8 cellular contexts compared by ENCODE assay signal in genomic region chr1:173669491-173669941, GRCh38. TPM values are rescaled to one million over a fixed set of nuclear protein-coding genes. Genes with fewer than 3 reads are reported as not detected.
DNase-seq lines count a peak whose midpoint lies in the region; ATAC-seq, FAIRE-seq and TF ChIP-seq lines count a peak whose summit lies in the region.

TSS of gene ANKRD45 (minus strand) at chr1:173669851. CDS start at chr1:173659418, 10,433 bp downstream.

- no peaks in the 10 kb centered on the region for H3K4me1 ChIP-seq in kidney (ENCODE audit: control insufficient read depth in 1 of 2, insufficient read depth in 1 of 2, low read depth in 1 of 2, low read length in 2 of 2)

- H3K27ac Mint-ChIP-seq in stimulated activated naive CD8-positive, alpha-beta T cell treated with anti-CD3 and anti-CD28 coated beads, Interleukin-15, Interleukin-2, amounts not matched to agents 100 ng/mL and 50 ng/mL, for 24 hours: peak within 1 kb of the TSS; percentile 70

- H3K9me3 Mint-ChIP-seq in stimulated activated naive CD8-positive, alpha-beta T cell treated with anti-CD3 and anti-CD28 coated beads, Interleukin-15, Interleukin-2, amounts not matched to agents 100 ng/mL and 50 ng/mL, for 24 hours: no peaks in the 10 kb centered on the region

- H3K27me3 Mint-ChIP-seq in stimulated activated naive CD8-positive, alpha-beta T cell treated with anti-CD3 and anti-CD28 coated beads, Interleukin-15, Interleukin-2, amounts not matched to agents 100 ng/mL and 50 ng/mL, for 24 hours: peaks cover 34% of the 10 kb centered on the region

- H3K36me3 ChIP-seq in kidney (ENCODE audit: control insufficient read depth in 1 of 2, insufficient read depth in 2 of 2, low read length in 2 of 2): no peaks in the 10 kb centered on the region

- peak; percentile 86 for DNase-seq in ELF-1 (ENCODE audit: low read depth, low spot score)
- peak; percentile 13 for DNase-seq in NCI-H460 (ENCODE audit: extremely low read depth, low read depth)
- DNase-seq in caudate nucleus (lab: John Stamatoyannopoulos, UW): peak in 54 of 61 donors; percentile 0 to 83 (median 35)
- peak; percentile 87 for DNase-seq in kidney
- no peak for DNase-seq in globus pallidus (ENCODE audit: low spot score)
- DNase-seq in cerebellar nuclear complex (lab: John Stamatoyannopoulos, UW): no peak

- peak within 1 kb of the TSS; percentile 69 for H3K4me3 Mint-ChIP-seq in stimulated activated naive CD8-positive, alpha-beta T cell treated with anti-CD3 and anti-CD28 coated beads, Interleukin-15, Interleukin-2, amounts not matched to agents 100 ng/mL and 50 ng/mL, for 24 hours

- intact Hi-C loops in kidney (cut with DNase I): no loop called here

- no peak for FAIRE-seq in kidney (lab: Jason Lieb, UNC)

- H3K27ac ChIP-seq in caudate nucleus (ENCODE audit: low read depth, low read length) (peak within 1 kb of the TSS; percentile 36), kidney (ENCODE audit: low read depth in 2 of 2, low read length in 2 of 2) (no peak within 1 kb of the TSS)

- H3K9me3 ChIP-seq in kidney (ENCODE audit: control insufficient read depth in 1 of 2, low read length in 2 of 2): no peaks in the 10 kb centered on the region

- peak within 1 kb of the TSS in 1 of 2 donors; percentile 15 for H3K9ac ChIP-seq in kidney (ENCODE audit: low read length in 2 of 2)

- TF ChIP-seq CTCF in kidney (IDR thresholded peaks at IDR 0.05; ENCODE audit: borderline replicate concordance, extremely low read depth, insufficient read depth): no peak

- peak within 1 kb of the TSS; percentile 58 to 63 for H3K4me3 ChIP-seq in kidney (ENCODE audit: low read length in 2 of 2)

- no peak for ATAC-seq in HG03378 (IDR thresholded peaks at IDR 0.05; ENCODE audit: unreplicated experiment)

- H3K36me3 Mint-ChIP-seq in stimulated activated naive CD8-positive, alpha-beta T cell treated with anti-CD3 and anti-CD28 coated beads, Interleukin-15, Interleukin-2, amounts not matched to agents 100 ng/mL and 50 ng/mL, for 24 hours (ENCODE audit: low read depth): no peaks in the 10 kb centered on the region

- peaks cover 4% of the 10 kb centered on the region for H3K4me1 Mint-ChIP-seq in stimulated activated naive CD8-positive, alpha-beta T cell treated with anti-CD3 and anti-CD28 coated beads, Interleukin-15, Interleukin-2, amounts not matched to agents 100 ng/mL and 50 ng/mL, for 24 hours (ENCODE audit: low read depth)

RNA-seq across cellular contexts. Expression of gene ANKRD45, which starts in this region (rescaled TPM):
- not detected in 2 replicates for total RNA-seq in NCI-H460 (2014; rRNA removed; shearing (Covaris generic))
- not detected in 2 replicates for polyA plus RNA-seq in NCI-H460 (2014; cell fraction: nucleus; rRNA removed)
- total RNA-seq in kidney: 7.7 TPM
- 1.2 TPM for polyA plus RNA-seq in kidney (ENCODE audit: insufficient read depth, low read depth, low replicate concordance)

Comparison
In these comparisons a context has a peak if more than half of its experiments do, and no peak if none do; other contexts are left out.
1. Peak in DNase-seq in NCI-H460; RNA of the gene not detected or under 1 TPM.
2. DNase-seq: peak in ELF-1 (single experiment), caudate nucleus (54 of 61) and kidney (single experiment); none in globus pallidus (single experiment) and cerebellar nuclear complex (0 of 2).